Comparison of ENCODE assay signal across 22 cellular contexts in the genomic region with DNA sequence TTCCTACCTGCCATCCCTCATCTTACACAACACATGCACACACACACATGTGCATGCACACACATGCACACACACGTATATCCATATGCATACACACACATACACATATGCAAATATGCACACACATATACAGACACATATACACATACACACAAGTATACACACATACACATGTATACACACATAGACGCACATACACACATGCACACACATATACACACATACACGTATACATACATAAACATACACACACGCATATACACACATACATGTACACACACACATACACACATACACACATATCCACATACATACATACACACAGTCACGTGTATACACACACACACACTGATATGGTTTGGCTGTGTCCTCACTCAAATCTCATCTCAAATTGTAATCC. TPM values are rescaled to one million over a fixed set of nuclear protein-coding genes. Genes with fewer than 3 reads are reported as not detected.
DNase-seq lines count a peak whose midpoint lies in the region; ATAC-seq, FAIRE-seq and TF ChIP-seq lines count a peak whose summit lies in the region.
"Had no signal": no experiment of that assay in that cellular context is flagged by ENCODE, and none has a peak within 500 bp of the region (broad histone marks: within the 10 kb centered on the region; RNA-seq: fewer than 3 reads in every experiment).

No MANE protein-coding gene starts in this region.

- peaks cover 2% of the 10 kb centered on the region for H3K36me3 Mint-ChIP-seq in progenitor cell of endocrine pancreas (ENCODE audit: insufficient read depth)

- ATAC-seq in HG03354 (IDR thresholded peaks at IDR 0.05; ENCODE audit: poor library complexity, severe bottlenecking, unreplicated experiment) = no peak

- no peaks in the 10 kb centered on the region for H3K9me3 ChIP-seq in colonic mucosa
- H3K9me3 ChIP-seq: BLaER1, MG63, SK-N-SH had no signal

- H3K9ac ChIP-seq in colonic mucosa (ENCODE audit: low read depth in 2 of 2, low read length in 2 of 2) = no peak overlapping the region
- H3K9ac ChIP-seq: BLaER1, SK-N-SH had no signal

- intact Hi-C loops in colonic mucosa (cut with DNase I) = no loop called here

- H3K27ac ChIP-seq in RWPE1 (peak overlapping the region; percentile 39), colonic mucosa (peak overlapping the region; percentile 88)
- H3K27ac ChIP-seq: BLaER1 had no signal

- H3K36me3 ChIP-seq in colonic mucosa = no peaks in the 10 kb centered on the region
- H3K36me3 ChIP-seq: BLaER1, MG63 had no signal

- H3K9me3 Mint-ChIP-seq in progenitor cell of endocrine pancreas (ENCODE audit: low read depth) = peaks cover 4% of the 10 kb centered on the region

- H3K27ac Mint-ChIP-seq in progenitor cell of endocrine pancreas = peak overlapping the region; percentile 38
- H3K27ac Mint-ChIP-seq: CD4-positive, CD25-positive, alpha-beta regulatory T cell had no signal

- no peak for TF ChIP-seq POLR2A in GM12892 (IDR thresholded peaks at IDR 0.05; ENCODE audit: low read depth, low read length)

- TF ChIP-seq CTCF in RWPE1 (conservative IDR thresholded peaks at IDR 0.05; ENCODE audit: low read depth) (no peak), colonic mucosa (IDR thresholded peaks at IDR 0.05) (no peak), progenitor cell of endocrine pancreas (IDR thresholded peaks at IDR 0.05; ENCODE audit: unreplicated experiment) (no peak)

- POLR2A ChIA-PET in RWPE1 (lab: Yijun Ruan, JAX; ENCODE audit: low non-redundant PET) = no interaction called here

- no peak overlapping the region for H3K4me3 Mint-ChIP-seq in progenitor cell of endocrine pancreas (ENCODE audit: low read depth)
- H3K4me3 Mint-ChIP-seq: CD4-positive, CD25-positive, alpha-beta regulatory T cell had no signal

- no peak overlapping the region for H3K4me3 ChIP-seq in colonic mucosa
- H3K4me3 ChIP-seq: BLaER1, MG63 had no signal

- FAIRE-seq in GM12892 (lab: Jason Lieb, UNC) = peak; percentile 30
- FAIRE-seq: A204.1, GM19239, H54 had no signal

- H3K27me3 Mint-ChIP-seq in progenitor cell of endocrine pancreas = no peaks in the 10 kb centered on the region
- H3K27me3 Mint-ChIP-seq: CD4-positive, CD25-positive, alpha-beta regulatory T cell had no signal

- DNase-seq in GM12892 (ENCODE audit: insufficient read length) (no peak), RWPE1 (ENCODE audit: low spot score) (no peak), colonic mucosa (no peak), progenitor cell of endocrine pancreas (ENCODE audit: low spot score, unreplicated experiment) (no peak), SHP77 (lab: John Stamatoyannopoulos, UW) (no peak), GM19238 (ENCODE audit: insufficient read length, low spot score) (no peak)
- DNase-seq in activated effector memory CD4-positive, alpha-beta T cell treated with Interleukin-2 at 50 U/mL for 16 hours = no peak
- DNase-seq: CD4-positive, CD25-positive, alpha-beta regulatory T cell; DMS53; KG1; MG63; NCI-H2081; NCI-H2227 treated with DMSO at 0.1 percent for 48 hours; NCI-H526 treated with DMSO at 0.1 percent for 48 hours; SIG-M5; SK-N-SH; SW 1271 had no signal

- peaks cover 24% of the 10 kb centered on the region for H3K4me1 ChIP-seq in colonic mucosa

- CTCF ChIA-PET in RWPE1 (lab: Yijun Ruan, JAX) = no interaction called here

- no peaks in the 10 kb centered on the region for H3K27me3 ChIP-seq in colonic mucosa
- H3K27me3 ChIP-seq: BLaER1, MG63 had no signal

- H3K4me1 Mint-ChIP-seq in progenitor cell of endocrine pancreas (ENCODE audit: low read depth) = peaks cover 28% of the 10 kb centered on the region

RNA-seq across cellular contexts. Expression of a gene that starts 37.0 kb away (rescaled TPM):
- polyA plus RNA-seq in GM12892 (2012; ENCODE audit: missing spikeins) = 0.28 TPM
- total RNA-seq in colonic mucosa = 10 to 100 TPM; 29.7 to 43.9 TPM
- total RNA-seq in progenitor cell of endocrine pancreas = 31.9 and 32.9 TPM in 2 replicates
